In the genomic region with DNA sequence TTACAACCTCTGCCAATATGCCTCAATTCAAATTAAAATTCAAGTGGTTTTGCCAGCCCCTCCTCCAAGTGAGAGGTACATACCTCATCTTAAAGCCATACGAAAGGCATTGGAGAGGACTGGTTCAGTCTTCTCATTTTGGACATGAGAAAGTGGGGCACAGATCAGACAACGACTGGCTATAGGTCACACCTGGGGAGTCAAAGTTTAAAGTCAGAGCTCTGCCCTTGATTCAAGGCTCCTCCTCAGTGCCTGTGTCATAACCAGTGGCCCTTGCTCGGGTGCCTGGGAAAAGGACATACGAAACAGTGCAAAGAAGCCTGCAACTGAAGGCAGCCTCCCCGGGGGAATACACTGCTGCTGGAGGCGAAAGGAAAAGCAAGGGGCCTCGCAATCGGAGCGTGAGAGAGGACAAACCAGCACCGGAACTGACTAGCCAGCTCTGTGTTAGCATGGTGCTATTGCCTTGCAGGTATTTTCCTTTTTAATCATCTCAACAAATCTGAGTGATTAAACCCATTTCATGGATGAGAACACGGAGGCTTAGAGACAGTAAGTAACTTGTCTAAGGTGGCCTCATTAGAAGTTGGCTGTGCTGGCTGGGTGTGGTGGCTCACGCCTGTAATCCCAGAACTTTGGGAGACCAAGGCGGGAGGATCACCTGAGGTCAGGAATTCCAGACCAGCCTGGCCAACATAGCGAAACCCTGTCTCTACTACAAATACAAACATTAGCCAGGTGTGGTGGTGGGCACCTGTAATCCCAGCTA, we compare ENCODE assay signal across 15 cellular contexts. TPM values are rescaled to one million over a fixed set of nuclear protein-coding genes. Genes with fewer than 3 reads are reported as not detected.
DNase-seq lines count a peak whose midpoint lies in the region; ATAC-seq, FAIRE-seq and TF ChIP-seq lines count a peak whose summit lies in the region.
"Had no signal": no experiment of that assay in that cellular context is flagged by ENCODE, and none has a peak within 500 bp of the region (broad histone marks: within the 10 kb centered on the region; RNA-seq: fewer than 3 reads in every experiment).

No MANE protein-coding gene starts in this region.

- H3K4me3 Mint-ChIP-seq in activated CD8-positive, alpha-beta memory T cell treated with anti-CD3 and anti-CD28 coated beads, Interleukin-2, amount 10 ng/mL, durations not matched to agents 7 days and 5 days = peak overlapping the region; percentile 31
- H3K4me3 Mint-ChIP-seq in astrocyte (ENCODE audit: unreplicated experiment) = no peak overlapping the region
- H3K4me3 Mint-ChIP-seq in neural crest cell = peak overlapping the region; percentile 54
- H3K4me3 Mint-ChIP-seq in activated naive CD4-positive, alpha-beta T cell treated with anti-CD3 and anti-CD28 coated beads, Interleukin-2, amount 10 ng/mL, durations not matched to agents 7 days and 5 days = no peak overlapping the region

- H3K9me2 ChIP-seq in Loucy (replicated peaks; ENCODE audit: low read depth, low read length) = no peaks in the 10 kb centered on the region

- no peak for DNase-seq in activated CD8-positive, alpha-beta memory T cell treated with anti-CD3 and anti-CD28 coated beads, Interleukin-2, amount 10 ng/mL, durations not matched to agents 7 days and 5 days
- DNase-seq in activated CD8-positive, alpha-beta memory T cell treated with anti-CD3 and anti-CD28 coated beads, Interleukin-2, amount 50 U/mL, for 48 hours = no peak
- DNase-seq in astrocyte (ENCODE audit: low read depth) (no peak), neural crest cell (ENCODE audit: low read depth, low spot score) (no peak), small intestine (no peak), NCI-H2107 treated with DMSO at 0.1 percent for 48 hours (lab: John Stamatoyannopoulos, UW; ENCODE audit: unreplicated experiment) (no peak)
- no peak for DNase-seq in activated naive CD4-positive, alpha-beta T cell treated with anti-CD3 and anti-CD28 coated beads, Interleukin-2, amount 10 ng/mL, durations not matched to agents 7 days and 5 days
- DNase-seq: activated CD4-positive, CD25-positive, alpha-beta regulatory T cell treated with anti-CD3 and anti-CD28 coated beads, Interleukin-2, amount 50 U/mL, for 72 hours; activated T-cell treated with anti-CD3 and anti-CD28 coated beads, Interleukin-2, amount 50 U/mL, for 72 hours; cortex of kidney had no signal

- ATAC-seq in activated CD8-positive, alpha-beta memory T cell treated with anti-CD3 and anti-CD28 coated beads, Interleukin-2, amount 10 ng/mL, durations not matched to agents 7 days and 5 days = no peak

- FAIRE-seq in astrocyte (lab: Jason Lieb, UNC) = no peak
- FAIRE-seq in small intestine (lab: Jason Lieb, UNC) = no peak
- FAIRE-seq: HTR-8/SVneo had no signal

- 75 to 77% (median 75%) methylated on average over 14 of the region's 14 CpGs for WGBS in small intestine, 3 donors

- H3K27me3 Mint-ChIP-seq in activated CD8-positive, alpha-beta memory T cell treated with anti-CD3 and anti-CD28 coated beads, Interleukin-2, amount 10 ng/mL, durations not matched to agents 7 days and 5 days = peaks cover 5% of the 10 kb centered on the region
- H3K27me3 Mint-ChIP-seq in astrocyte (ENCODE audit: low read depth, unreplicated experiment) = peaks cover 1% of the 10 kb centered on the region
- H3K27me3 Mint-ChIP-seq in neural crest cell (ENCODE audit: low read depth) = peaks cover 22% of the 10 kb centered on the region
- peaks cover 19% of the 10 kb centered on the region for H3K27me3 Mint-ChIP-seq in activated naive CD4-positive, alpha-beta T cell treated with anti-CD3 and anti-CD28 coated beads, Interleukin-2, amount 10 ng/mL, durations not matched to agents 7 days and 5 days

- H3K36me3 ChIP-seq in Loucy (ENCODE audit: insufficient read depth, low read length) = no peaks in the 10 kb centered on the region
- H3K36me3 ChIP-seq in astrocyte (ENCODE audit: insufficient read depth, low read length) = no peaks in the 10 kb centered on the region
- no peaks in the 10 kb centered on the region for H3K36me3 ChIP-seq in small intestine (ENCODE audit: control insufficient read depth in 2 of 2, insufficient read depth in 2 of 2, low read length in 2 of 2)
- H3K36me3 ChIP-seq: esophagus muscularis mucosa, left lung, neutrophil had no signal

- H3K79me2 ChIP-seq in Loucy (ENCODE audit: insufficient read depth, low read length) (peaks cover 40% of the 10 kb centered on the region), astrocyte (ENCODE audit: insufficient read depth, low read length) (peaks cover 40% of the 10 kb centered on the region)

- peak overlapping the region; percentile 42 for H3K27ac Mint-ChIP-seq in activated CD8-positive, alpha-beta memory T cell treated with anti-CD3 and anti-CD28 coated beads, Interleukin-2, amount 10 ng/mL, durations not matched to agents 7 days and 5 days
- H3K27ac Mint-ChIP-seq in astrocyte (ENCODE audit: unreplicated experiment) (no peak overlapping the region), neural crest cell (ENCODE audit: unreplicated experiment) (peak overlapping the region; percentile 59)
- no peak overlapping the region for H3K27ac Mint-ChIP-seq in activated naive CD4-positive, alpha-beta T cell treated with anti-CD3 and anti-CD28 coated beads, Interleukin-2, amount 10 ng/mL, durations not matched to agents 7 days and 5 days

- no peaks in the 10 kb centered on the region for H3F3A ChIP-seq in Loucy (ENCODE audit: low read depth)

- H2AFZ ChIP-seq in Loucy (ENCODE audit: low read length) = 0 out of 2 replicates have a peak overlapping the region, but pooled peaks have one; percentile 93
- H2AFZ ChIP-seq in astrocyte (ENCODE audit: low read depth, low read length) = peak overlapping the region; percentile 39

- H3K27ac ChIP-seq in astrocyte (ENCODE audit: low read depth, low read length) = no peak overlapping the region
- H3K27ac ChIP-seq in small intestine (ENCODE audit: low read depth in 1 of 2, low read length in 1 of 2) = no peak overlapping the region

- TF ChIP-seq CTCF in Loucy (conservative IDR thresholded peaks at IDR 0.05; ENCODE audit: low read length) = no peak
- no peak for TF ChIP-seq CTCF in astrocyte (IDR thresholded peaks at IDR 0.05; ENCODE audit: insufficient read depth, low read depth, low read length)
- TF ChIP-seq CTCF in neural crest cell (conservative IDR thresholded peaks at IDR 0.05) = no peak

- H3K4me1 Mint-ChIP-seq in activated CD8-positive, alpha-beta memory T cell treated with anti-CD3 and anti-CD28 coated beads, Interleukin-2, amount 10 ng/mL, durations not matched to agents 7 days and 5 days = peaks cover 32% of the 10 kb centered on the region
- peaks cover 25% of the 10 kb centered on the region for H3K4me1 Mint-ChIP-seq in astrocyte (ENCODE audit: low read depth, unreplicated experiment)
- H3K4me1 Mint-ChIP-seq in neural crest cell = peaks cover 32% of the 10 kb centered on the region
- H3K4me1 Mint-ChIP-seq in activated naive CD4-positive, alpha-beta T cell treated with anti-CD3 and anti-CD28 coated beads, Interleukin-2, amount 10 ng/mL, durations not matched to agents 7 days and 5 days = peaks cover 31% of the 10 kb centered on the region

- H3K4me1 ChIP-seq in Loucy (ENCODE audit: insufficient read depth, low read length, poor library complexity, severe bottlenecking) = peaks cover 28% of the 10 kb centered on the region
- peaks cover 10% of the 10 kb centered on the region for H3K4me1 ChIP-seq in astrocyte (ENCODE audit: insufficient read depth, low read length)
- peaks cover 0 to 3% of the 10 kb centered on the region in 2 donors for H3K4me1 ChIP-seq in small intestine (ENCODE audit: control insufficient read depth in 2 of 2, insufficient read depth in 1 of 2, low read depth in 1 of 2, low read length in 1 of 2)

- peaks cover 5% of the 10 kb centered on the region for H3K36me3 Mint-ChIP-seq in activated CD8-positive, alpha-beta memory T cell treated with anti-CD3 and anti-CD28 coated beads, Interleukin-2, amount 10 ng/mL, durations not matched to agents 7 days and 5 days
- H3K36me3 Mint-ChIP-seq in astrocyte (ENCODE audit: low read depth, unreplicated experiment) (no peaks in the 10 kb centered on the region), neural crest cell (ENCODE audit: low read depth) (no peaks in the 10 kb centered on the region)
- H3K36me3 Mint-ChIP-seq in activated naive CD4-positive, alpha-beta T cell treated with anti-CD3 and anti-CD28 coated beads, Interleukin-2, amount 10 ng/mL, durations not matched to agents 7 days and 5 days = peaks cover 7% of the 10 kb centered on the region

- H3K9me3 Mint-ChIP-seq in activated CD8-positive, alpha-beta memory T cell treated with anti-CD3 and anti-CD28 coated beads, Interleukin-2, amount 10 ng/mL, durations not matched to agents 7 days and 5 days (ENCODE audit: low read depth) = no peaks in the 10 kb centered on the region
- no peaks in the 10 kb centered on the region for H3K9me3 Mint-ChIP-seq in astrocyte (ENCODE audit: unreplicated experiment)
- H3K9me3 Mint-ChIP-seq in neural crest cell = no peaks in the 10 kb centered on the region
- H3K9me3 Mint-ChIP-seq in activated naive CD4-positive, alpha-beta T cell treated with anti-CD3 and anti-CD28 coated beads, Interleukin-2, amount 10 ng/mL, durations not matched to agents 7 days and 5 days = no peaks in the 10 kb centered on the region
- H3K9me3 Mint-ChIP-seq: activated T-cell treated with anti-CD3 and anti-CD28 coated beads, Interleukin-2, amount 50 U/mL, for 72 hours had no signal

- no peaks in the 10 kb centered on the region for H3K9me3 ChIP-seq in Loucy (ENCODE audit: insufficient read depth, low read depth, low read length)
- H3K9me3 ChIP-seq in astrocyte (ENCODE audit: insufficient read depth, low read depth, low read length) = no peaks in the 10 kb centered on the region
- H3K9me3 ChIP-seq in small intestine (ENCODE audit: control insufficient read depth, low read depth) = no peaks in the 10 kb centered on the region
- H3K9me3 ChIP-seq: esophagus muscularis mucosa, left lung, neutrophil had no signal

- H3K9ac ChIP-seq in Loucy (ENCODE audit: low read depth, low read length, poor library complexity, severe bottlenecking) = no peak overlapping the region
- no peak overlapping the region for H3K9ac ChIP-seq in astrocyte (ENCODE audit: low read length)

- H3K4me2 ChIP-seq in Loucy (ENCODE audit: low read depth, low read length, poor library complexity, severe bottlenecking) (peak overlapping the region; percentile 71), astrocyte (ENCODE audit: low read length) (no peak overlapping the region)

- CTCF ChIA-PET in activated CD8-positive, alpha-beta memory T cell treated with anti-CD3 and anti-CD28 coated beads, Interleukin-2, amount 10 ng/mL, durations not matched to agents 7 days and 5 days (lab: Charles Lee) = interaction anchor here (0.7 to 6.0 kb wide), 4 partner anchors 10 to 352 kb away, joined by 3 to 60 read pairs (median 6); no protein-coding TSS in a partner anchor
- CTCF ChIA-PET in activated naive CD4-positive, alpha-beta T cell treated with anti-CD3 and anti-CD28 coated beads, Interleukin-2, amount 10 ng/mL, durations not matched to agents 7 days and 5 days (lab: Charles Lee) = interaction anchor here (0.6 to 1.7 kb wide), 2 partner anchors 9 to 353 kb away, joined by 3 to 7 read pairs; no protein-coding TSS in a partner anchor

- H3K27me3 ChIP-seq in Loucy (ENCODE audit: insufficient read depth, low read length, poor library complexity, severe bottlenecking) (no peaks in the 10 kb centered on the region), astrocyte (ENCODE audit: insufficient read depth, low read length) (no peaks in the 10 kb centered on the region), small intestine (ENCODE audit: control insufficient read depth in 2 of 2, insufficient read depth in 2 of 2, low read length in 2 of 2) (no peaks in the 10 kb centered on the region)
- H3K27me3 ChIP-seq: esophagus muscularis mucosa, left lung, neutrophil had no signal

- H4K20me1 ChIP-seq in Loucy (ENCODE audit: insufficient read depth, low read length, poor library complexity, severe bottlenecking) = peaks cover 7% of the 10 kb centered on the region
- H4K20me1 ChIP-seq in astrocyte (ENCODE audit: insufficient read depth, low read length) = peaks cover 19% of the 10 kb centered on the region

- no peak overlapping the region for H3K4me3 ChIP-seq in Loucy (ENCODE audit: low read length, poor library complexity, severe bottlenecking)
- H3K4me3 ChIP-seq in astrocyte (ENCODE audit: insufficient read depth, low read depth, low read length) = no peak overlapping the region
- no peak overlapping the region for H3K4me3 ChIP-seq in small intestine (ENCODE audit: low read depth in 1 of 2, low read length in 2 of 2)

RNA-seq across cellular contexts. Expression of a gene that starts 1.1 kb away (rescaled TPM):
- total RNA-seq in activated CD8-positive, alpha-beta memory T cell treated with anti-CD3 and anti-CD28 coated beads, Interleukin-2, amount 10 ng/mL, durations not matched to agents 7 days and 5 days = 10 to 100 TPM; 29.1 to 33.8 TPM
- total RNA-seq in astrocyte = 24.9 and 26.5 TPM in 2 replicates
- 30.9 and 36.0 TPM in 2 replicates for total RNA-seq in neural crest cell
- polyA plus RNA-seq in small intestine = 1 to 10 TPM; 3.8 to 8.0 (median 4.7) TPM

Comparison
In these comparisons a context has a peak if more than half of its experiments do, and no peak if none do; other contexts are left out.
1. H3K27ac Mint-ChIP-seq: peak in activated CD8-positive, alpha-beta memory T cell treated with anti-CD3 and anti-CD28 coated beads, Interleukin-2, amount 10 ng/mL, durations not matched to agents 7 days and 5 days (single experiment) and neural crest cell (single experiment); none in astrocyte (single experiment) and activated naive CD4-positive, alpha-beta T cell treated with anti-CD3 and anti-CD28 coated beads, Interleukin-2, amount 10 ng/mL, durations not matched to agents 7 days and 5 days (single experiment).
2. H3K4me3 Mint-ChIP-seq: peak in activated CD8-positive, alpha-beta memory T cell treated with anti-CD3 and anti-CD28 coated beads, Interleukin-2, amount 10 ng/mL, durations not matched to agents 7 days and 5 days (single experiment) and neural crest cell (single experiment); none in astrocyte (single experiment) and activated naive CD4-positive, alpha-beta T cell treated with anti-CD3 and anti-CD28 coated beads, Interleukin-2, amount 10 ng/mL, durations not matched to agents 7 days and 5 days (single experiment).